8 cellular contexts compared by ENCODE assay signal in genomic region chr4:74364649-74365491, GRCh38. TPM values are rescaled to one million over a fixed set of nuclear protein-coding genes. Genes with fewer than 3 reads are reported as not detected.
DNase-seq lines count a peak whose midpoint lies in the region; ATAC-seq and TF ChIP-seq lines count a peak whose summit lies in the region.

A gene with protein sequence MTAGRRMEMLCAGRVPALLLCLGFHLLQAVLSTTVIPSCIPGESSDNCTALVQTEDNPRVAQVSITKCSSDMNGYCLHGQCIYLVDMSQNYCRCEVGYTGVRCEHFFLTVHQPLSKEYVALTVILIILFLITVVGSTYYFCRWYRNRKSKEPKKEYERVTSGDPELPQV (plus strand): TSS chr4:74365145. CDS start chr4:74365309, 164 bp downstream.

- H3K27ac ChIP-seq in A673 (ENCODE audit: low read depth, low read length, poor library complexity, severe bottlenecking) (no peak within 1 kb of the TSS), left ventricle myocardium inferior (replicated peaks) (no peak within 1 kb of the TSS)

- H3K4me3 Mint-ChIP-seq in activated T-helper 17 cell treated with anti-CD3 and anti-CD28 coated beads, Interleukin-2, amount 50 U/mL, for 72 hours, result peak within 1 kb of the TSS; percentile 55
- peak within 1 kb of the TSS; percentile 51 for H3K4me3 Mint-ChIP-seq in progenitor cell of endocrine pancreas (ENCODE audit: low read depth)

- POLR2A ChIA-PET in A673 (lab: Charles Lee; ENCODE audit: low non-redundant PET), result no interaction called here

- no peaks in the 10 kb centered on the region for H3K9me3 ChIP-seq in A673 (ENCODE audit: low read depth, low read length, poor library complexity, severe bottlenecking)
- H3K9me3 ChIP-seq in left ventricle myocardium inferior (replicated peaks), result no peaks in the 10 kb centered on the region

- H3K4me1 ChIP-seq in A673 (ENCODE audit: insufficient read depth, low read length, poor library complexity, severe bottlenecking) (no peaks in the 10 kb centered on the region), left ventricle myocardium inferior (peaks cover 14% of the 10 kb centered on the region)

- H3K4me1 Mint-ChIP-seq in activated T-helper 17 cell treated with anti-CD3 and anti-CD28 coated beads, Interleukin-2, amount 50 U/mL, for 72 hours, result peaks cover 6% of the 10 kb centered on the region
- H3K4me1 Mint-ChIP-seq in progenitor cell of endocrine pancreas (ENCODE audit: low read depth), result peaks cover 3% of the 10 kb centered on the region

- peak within 1 kb of the TSS; percentile 44 for H3K4me3 ChIP-seq in A673 (ENCODE audit: low read depth, low read length, poor library complexity, severe bottlenecking)
- peak within 1 kb of the TSS; percentile 55 for H3K4me3 ChIP-seq in left ventricle myocardium inferior

- H3K27me3 Mint-ChIP-seq in activated T-helper 17 cell treated with anti-CD3 and anti-CD28 coated beads, Interleukin-2, amount 50 U/mL, for 72 hours, result peaks cover 41% of the 10 kb centered on the region
- peaks cover 59% of the 10 kb centered on the region for H3K27me3 Mint-ChIP-seq in progenitor cell of endocrine pancreas

- no peaks in the 10 kb centered on the region for H3K9me3 Mint-ChIP-seq in activated T-helper 17 cell treated with anti-CD3 and anti-CD28 coated beads, Interleukin-2, amount 50 U/mL, for 72 hours
- no peaks in the 10 kb centered on the region for H3K9me3 Mint-ChIP-seq in progenitor cell of endocrine pancreas (ENCODE audit: low read depth)

- ATAC-seq in GM18873 (IDR thresholded peaks at IDR 0.05; ENCODE audit: low FRiP score, unreplicated experiment), result peak; percentile 70
- peak; percentile 57 for ATAC-seq in HG03432 (IDR thresholded peaks at IDR 0.05; ENCODE audit: unreplicated experiment)
- peak; percentile 37 for ATAC-seq in activated T-helper 17 cell treated with anti-CD3 and anti-CD28 coated beads, Interleukin-2, amount 50 U/mL, for 72 hours (replicated peaks)
- ATAC-seq in HG03469 (IDR thresholded peaks at IDR 0.05; ENCODE audit: unreplicated experiment), result no peak

- DNase-seq in A673 (ENCODE audit: low spot score) (peak; percentile 36), left ventricle myocardium inferior (no peak), progenitor cell of endocrine pancreas (ENCODE audit: low spot score, unreplicated experiment) (peak; percentile 20), NCI-H226 (no peak)

- H3K27me3 ChIP-seq in A673 (replicated peaks; ENCODE audit: insufficient read depth, low read depth, low read length, poor library complexity) (no peaks in the 10 kb centered on the region), left ventricle myocardium inferior (ENCODE audit: low read depth) (peaks cover 67% of the 10 kb centered on the region)

- no peak for TF ChIP-seq CTCF in A673 (conservative IDR thresholded peaks at IDR 0.05; ENCODE audit: low read depth, low read length)
- TF ChIP-seq CTCF in left ventricle myocardium inferior (IDR thresholded peaks at IDR 0.05; ENCODE audit: borderline replicate concordance), result no peak
- TF ChIP-seq CTCF in progenitor cell of endocrine pancreas (IDR thresholded peaks at IDR 0.05; ENCODE audit: unreplicated experiment), result no peak

- H3K36me3 Mint-ChIP-seq in activated T-helper 17 cell treated with anti-CD3 and anti-CD28 coated beads, Interleukin-2, amount 50 U/mL, for 72 hours (ENCODE audit: low read depth), result no peaks in the 10 kb centered on the region
- no peaks in the 10 kb centered on the region for H3K36me3 Mint-ChIP-seq in progenitor cell of endocrine pancreas (ENCODE audit: insufficient read depth)

- intact Hi-C loops in A673 (cut with micrococcal nuclease; ENCODE audit: unreplicated experiment), result loop anchor here (5.0 kb wide), 1 partner anchor 38 kb away; no protein-coding TSS in a partner anchor
- intact Hi-C loops in left ventricle myocardium inferior (cut with micrococcal nuclease), result no loop called here

- H3K36me3 ChIP-seq in A673 (ENCODE audit: insufficient read depth, low read length, poor library complexity, severe bottlenecking), result no peaks in the 10 kb centered on the region
- no peaks in the 10 kb centered on the region for H3K36me3 ChIP-seq in left ventricle myocardium inferior

- BruUV-seq in A673 (replicated peaks; lab: Mats Ljungman, UMichigan), result no TSS peak

- CTCF ChIA-PET in A673 (lab: Charles Lee), result no interaction called here

- no peak within 1 kb of the TSS for H3K27ac Mint-ChIP-seq in activated T-helper 17 cell treated with anti-CD3 and anti-CD28 coated beads, Interleukin-2, amount 50 U/mL, for 72 hours
- H3K27ac Mint-ChIP-seq in progenitor cell of endocrine pancreas, result no peak within 1 kb of the TSS

RNA-seq across cellular contexts. Expression of the gene that starts here (rescaled TPM):
- total RNA-seq in A673 (2021) (0.50 and 0.84 TPM in 2 replicates), left ventricle myocardium inferior (not detected), progenitor cell of endocrine pancreas (not detected in 2 replicates)
- total RNA-seq in activated T-helper 17 cell treated with anti-CD3 and anti-CD28 coated beads, Interleukin-2, amount 50 U/mL, for 72 hours, result not detected

Comparison
In these comparisons a context has a peak if more than half of its experiments do, and no peak if none do; other contexts are left out.
1. Peak in DNase-seq and H3K4me3 ChIP-seq in A673; RNA of the gene not detected or under 1 TPM.
2. Peak in ATAC-seq in activated T-helper 17 cell treated with anti-CD3 and anti-CD28 coated beads, Interleukin-2, amount 50 U/mL, for 72 hours; RNA of the gene not detected or under 1 TPM.
3. Peak in DNase-seq in progenitor cell of endocrine pancreas; RNA of the gene not detected or under 1 TPM.